ENCODE assay signal across 31 cellular contexts in genomic region chr12:69838086-69838440, GRCh38. TPM values are rescaled to one million over a fixed set of nuclear protein-coding genes. Genes with fewer than 3 reads are reported as not detected.
DNase-seq lines count a peak whose midpoint lies in the region; ATAC-seq, FAIRE-seq and TF ChIP-seq lines count a peak whose summit lies in the region.
"Had no signal": no experiment of that assay in that cellular context is flagged by ENCODE, and none has a peak within 500 bp of the region (broad histone marks: within the 10 kb centered on the region; RNA-seq: fewer than 3 reads in every experiment).

No MANE protein-coding gene starts in this region.

- no peak overlapping the region for H3K4me2 ChIP-seq in HepG2 (ENCODE audit: low read depth, low read length)
- H3K4me2 ChIP-seq: KMS-11 had no signal

- no peaks in the 10 kb centered on the region for H3K9me3 ChIP-seq in right lobe of liver
- no peaks in the 10 kb centered on the region for H3K9me3 ChIP-seq in HepG2 (ENCODE audit: low read length)
- no peaks in the 10 kb centered on the region for H3K9me3 ChIP-seq in ovary
- H3K9me3 ChIP-seq: HAP-1, SJSA1 had no signal

- no peak overlapping the region for H2AFZ ChIP-seq in HepG2 (ENCODE audit: low read length)
- H2AFZ ChIP-seq: GM23248 had no signal

- BruUV-seq in HepG2 (replicated peaks; lab: Mats Ljungman, UMichigan), result no TSS peak

- peaks cover 10% of the 10 kb centered on the region for H3K4me1 Mint-ChIP-seq in neural crest cell

- H3K4me3 ChIP-seq in right lobe of liver (no peak overlapping the region), HepG2 (replicated peaks in 1 of 3; ENCODE audit: insufficient read depth in 1 of 3, low read depth in 2 of 3, low read length in 3 of 3) (no peak overlapping the region), ovary (no peak overlapping the region)
- H3K4me3 ChIP-seq: GM23248, HAP-1, SJSA1 had no signal

- H3K9ac ChIP-seq in HepG2 (ENCODE audit: insufficient read depth, low read depth, low read length), result no peak overlapping the region
- H3K9ac ChIP-seq: GM23248, KMS-11 had no signal

- no peaks in the 10 kb centered on the region for H3K36me3 ChIP-seq in right lobe of liver
- H3K36me3 ChIP-seq in HepG2 (replicated peaks in 1 of 2; ENCODE audit: control insufficient read depth in 1 of 2, insufficient read depth in 2 of 2, low read length in 2 of 2), result no peaks in the 10 kb centered on the region
- no peaks in the 10 kb centered on the region for H3K36me3 ChIP-seq in ovary
- H3K36me3 ChIP-seq: HAP-1, SJSA1 had no signal

- DNase-seq in right lobe of liver (no peak), HepG2 (ENCODE audit: low spot score) (no peak), left colon (peak; percentile 24 to 40), neural crest cell (ENCODE audit: low read depth, low spot score) (no peak), ovary (no peak), omental fat pad (ENCODE audit: low spot score) (no peak), NCI-H2029 (lab: John Stamatoyannopoulos, UW) (no peak), NAMALWA (ENCODE audit: low spot score) (no peak)
- DNase-seq: AML-193; C1 segment of cervical spinal cord; CD8-positive, alpha-beta T cell; GM23248; IMR-90; MV-4-11; NCI-H1694; NCI-H2081 treated with DMSO at 0.1 percent for 48 hours; NCI-H2171 treated with DMSO at 0.1 percent for 48 hours; NCI-H524 treated with DMSO at 0.1 percent for 48 hours; NCI-H82 had no signal

- H3K27me3 Mint-ChIP-seq in neural crest cell (ENCODE audit: low read depth), result no peaks in the 10 kb centered on the region

- TF ChIP-seq CTCF in right lobe of liver (IDR thresholded peaks at IDR 0.05) (no peak), HepG2 (CRISPR knock-in tag; IDR thresholded peaks at IDR 0.05) (no peak), neural crest cell (conservative IDR thresholded peaks at IDR 0.05) (no peak), ovary (IDR thresholded peaks at IDR 0.05) (no peak), omental fat pad (IDR thresholded peaks at IDR 0.05) (no peak)

- 57% methylated on average over 2 of the region's 2 CpGs for WGBS in right lobe of liver (ENCODE audit: insufficient coverage, low coverage, low lambda C conversion rate, missing lambda C conversion rate)
- 40% methylated on average over 2 of the region's 2 CpGs for WGBS in HepG2 (ENCODE audit: low lambda C conversion rate)
- WGBS in ovary, 3 donors, result 87 to 97% (median 88%) methylated on average over 2 of the region's 2 CpGs

- peak overlapping the region; percentile 48 for H3K27ac Mint-ChIP-seq in neural crest cell (ENCODE audit: unreplicated experiment)
- H3K27ac Mint-ChIP-seq: CD8-positive, alpha-beta T cell had no signal

- H3K9me3 Mint-ChIP-seq in neural crest cell, result no peaks in the 10 kb centered on the region
- H3K9me3 Mint-ChIP-seq: CD8-positive, alpha-beta T cell had no signal

- intact Hi-C loops in right lobe of liver (cut with DNase I) (no loop called here), HepG2 (cut with micrococcal nuclease; ENCODE audit: unreplicated experiment) (no loop called here), left colon (cut with DNase I, micrococcal nuclease) (no loop called here), ovary (cut with DNase I) (no loop called here)

- H3K36me3 Mint-ChIP-seq in neural crest cell (ENCODE audit: low read depth), result no peaks in the 10 kb centered on the region
- H3K36me3 Mint-ChIP-seq: CD8-positive, alpha-beta T cell had no signal

- POLR2A ChIA-PET in HepG2 (lab: Yijun Ruan, JAX), result no interaction called here

- TF ChIP-seq EP300 in HepG2 (IDR thresholded peaks at IDR 0.05; ENCODE audit: low read depth in 2 of 2, low read length in 2 of 2) (no peak), HepG2 (CRISPR knock-in tag; IDR thresholded peaks at IDR 0.05; ENCODE audit: borderline replicate concordance) (no peak), ovary (IDR thresholded peaks at IDR 0.05) (no peak)

- TF ChIP-seq POLR2A in right lobe of liver (IDR thresholded peaks at IDR 0.05) (no peak), HepG2 (IDR thresholded peaks at IDR 0.05; ENCODE audit: insufficient read depth in 1 of 2, low read depth in 2 of 2, low read length in 2 of 2) (no peak), ovary (IDR thresholded peaks at IDR 0.05) (no peak)

- H3K4me1 ChIP-seq in right lobe of liver (peaks cover 0 to 10% (median 3%) of the 10 kb centered on the region in 4 donors), HepG2 (ENCODE audit: insufficient read depth, low read length) (peaks cover 15% of the 10 kb centered on the region), ovary (ENCODE audit: insufficient read depth) (no peaks in the 10 kb centered on the region)
- H3K4me1 ChIP-seq: HAP-1, SJSA1 had no signal

- CTCF ChIA-PET in HepG2 (lab: Yijun Ruan, JAX; ENCODE audit: low intra/inter-chr PET ratio, low total read pairs), result no interaction called here

- H3K79me2 ChIP-seq in HepG2 (ENCODE audit: insufficient read depth, low read length), result no peaks in the 10 kb centered on the region

- in situ Hi-C loops in HepG2 (cut with HindIII; ENCODE audit: extremely low pct_ligation_motif_present, low pct_unique_long_range_greater_than_20kb), result no loop called here

- H3K27ac ChIP-seq in right lobe of liver (no peak overlapping the region), HepG2 (ENCODE audit: extremely low read length, insufficient read depth, low read length) (no peak overlapping the region), ovary (no peak overlapping the region)
- H3K27ac ChIP-seq: GM23248, HL-60, KMS-11, SJSA1 had no signal

- no peak for FAIRE-seq in HepG2 (lab: Jason Lieb, UNC)
- FAIRE-seq: G401.6, GM12892, RCC 7860 had no signal

- no peak for TF ChIP-seq RAD21 in HepG2 (CRISPR knock-in tag; IDR thresholded peaks at IDR 0.05)

- no peaks in the 10 kb centered on the region for H4K20me1 ChIP-seq in HepG2 (ENCODE audit: insufficient read depth, low read length)

- H3K27me3 ChIP-seq in right lobe of liver, result no peaks in the 10 kb centered on the region
- H3K27me3 ChIP-seq in HepG2 (ENCODE audit: control insufficient read depth in 1 of 2, insufficient read depth in 2 of 2, low read length in 2 of 2), result no peaks in the 10 kb centered on the region
- H3K27me3 ChIP-seq in ovary, result no peaks in the 10 kb centered on the region

- ATAC-seq in right lobe of liver (peak; percentile 15 to 54 (median 48)), HepG2 (no peak; the same call in 2 of the 3 replicates), left colon (peak; percentile 87), omental fat pad (ENCODE audit: low FRiP score) (no peak)
- ATAC-seq: CD8-positive, alpha-beta T cell had no signal

- no peak overlapping the region for H3K4me3 Mint-ChIP-seq in neural crest cell
- H3K4me3 Mint-ChIP-seq: CD8-positive, alpha-beta T cell had no signal

TF ChIP-seq in HepG2, 621 proteins besides CTCF, POLR2A, EP300 and RAD21:
- TF ChIP-seq KDM5A (IDR thresholded peaks at IDR 0.05; ENCODE audit: borderline replicate concordance, low read length) (no peak), ZSCAN22 (CRISPR knock-in tag; IDR thresholded peaks at IDR 0.05) (no peak), ZNF557 (CRISPR knock-in tag; IDR thresholded peaks at IDR 0.05) (no peak), NBN (conservative IDR thresholded peaks at IDR 0.05) (no peak), IRF2 (CRISPR knock-in tag; IDR thresholded peaks at IDR 0.05) (no peak), ZNF644 (CRISPR knock-in tag; IDR thresholded peaks at IDR 0.05; ENCODE audit: low read depth) (no peak), ZNF841 (CRISPR knock-in tag; IDR thresholded peaks at IDR 0.05; ENCODE audit: borderline replicate concordance) (no peak), ZNF20 (CRISPR knock-in tag; IDR thresholded peaks at IDR 0.05) (no peak), ZFYVE20 (CRISPR knock-in tag; IDR thresholded peaks at IDR 0.05; ENCODE audit: borderline replicate concordance, low read depth) (no peak), TAF1 (CRISPR knock-in tag; IDR thresholded peaks at IDR 0.05) (no peak)

RNA-seq across cellular contexts. Expression of gene MYRFL, which starts 13.0 kb away (rescaled TPM):
- total RNA-seq in right lobe of liver (under 1 TPM in 4 of 6 experiments, not detected in 2; 0.11 to 0.21 (median 0.17) TPM), HepG2 (2016; rRNA removed; fragmentation: Illumina TruSeq; extraction: Trizol) (0.09 and 0.10 TPM in 2 replicates), left colon (1 to 10 TPM; 1.0 to 1.3 TPM), neural crest cell (0.39 and 0.42 TPM in 2 replicates), ovary (under 1 TPM in 1 of 7 donors, not detected in 6; 0.24 TPM), omental fat pad (not detected)
- total RNA-seq in HepG2 (2016; cell fraction: cytosol; rRNA removed; fragmentation: Illumina TruSeq; extraction: Trizol; ENCODE audit: low read depth), result 0.35 and 0.40 TPM in 2 replicates
- total RNA-seq in HepG2 (2016; cell fraction: insoluble cytoplasmic fraction; rRNA removed; fragmentation: Illumina TruSeq; extraction: Trizol), result 0.17 TPM in 1 of 2 replicates, not detected in the other
- total RNA-seq in HepG2 (2016; cell fraction: membrane; rRNA removed; fragmentation: Illumina TruSeq; extraction: Trizol), result 0.19 and 0.24 TPM in 2 replicates
- total RNA-seq in HepG2 (2016; cell fraction: nucleus; rRNA removed; fragmentation: Illumina TruSeq; extraction: Trizol), result 0.31 and 0.44 TPM in 2 replicates
- polyA plus RNA-seq in HepG2 (2011; rRNA removed) (0.11 and 0.54 TPM in 2 replicates), ovary (under 1 TPM in 1 of 2 donors, not detected in 1; 0.38 TPM)
- 0.01 and 0.08 TPM in 2 replicates for polyA plus RNA-seq in HepG2 (2011; cell fraction: cytosol; rRNA removed)
- 0.26 and 0.48 TPM in 2 replicates for polyA plus RNA-seq in HepG2 (2011; cell fraction: nucleus; rRNA removed)
- 0.20 and 0.25 TPM in 2 replicates for polyA plus RNA-seq in HepG2 (2012)
- polyA plus RNA-seq in HepG2 (2016; cell fraction: cytosol; fragmentation: Illumina TruSeq; extraction: Trizol; ENCODE audit: low read depth), result not detected in 2 replicates
- polyA plus RNA-seq in HepG2 (2016; cell fraction: insoluble cytoplasmic fraction; fragmentation: Illumina TruSeq; extraction: Trizol; ENCODE audit: low read depth), result not detected in 2 replicates
- polyA plus RNA-seq in HepG2 (2016; cell fraction: membrane; fragmentation: Illumina TruSeq; extraction: Trizol; ENCODE audit: low read depth), result not detected in 2 replicates
- 0.39 and 0.62 TPM in 2 replicates for polyA plus RNA-seq in HepG2 (2016; cell fraction: nucleus; fragmentation: Illumina TruSeq; extraction: Trizol; ENCODE audit: insufficient read depth, low read depth)
- 0.08 TPM in 1 of 2 replicates, not detected in the other for polyA minus RNA-seq in HepG2 (2011; rRNA and poly(A)+ RNA removed; ENCODE audit: low replicate concordance)
- not detected in 2 replicates for polyA minus RNA-seq in HepG2 (2011; cell fraction: cytosol; rRNA and poly(A)+ RNA removed)
- 0.52 and 1.1 TPM in 2 replicates for polyA minus RNA-seq in HepG2 (2011; cell fraction: nucleus; rRNA and poly(A)+ RNA removed)
- total RNA-seq: A172; CD8-positive, alpha-beta T cell; Daoy; GM23248; HT1080; IMR-90; M059J; SJSA1 had no signal
- polyA plus RNA-seq: AG04450, GM23248, IMR-90 had no signal

Comparison
In these comparisons a context has a peak if more than half of its experiments do, and no peak if none do; other contexts are left out.
1. ATAC-seq: peak in right lobe of liver (4 of 4) and left colon (single experiment); none in HepG2 (single experiment) and omental fat pad (single experiment).
2. DNase-seq: peak in left colon (2 of 2); none in right lobe of liver (0 of 3), HepG2 (single experiment), neural crest cell (single experiment), ovary (0 of 5), omental fat pad (single experiment), NCI-H2029 (single experiment) and NAMALWA (single experiment).